Comparison of ENCODE assay signal across 5 cellular contexts in the genomic region with DNA sequence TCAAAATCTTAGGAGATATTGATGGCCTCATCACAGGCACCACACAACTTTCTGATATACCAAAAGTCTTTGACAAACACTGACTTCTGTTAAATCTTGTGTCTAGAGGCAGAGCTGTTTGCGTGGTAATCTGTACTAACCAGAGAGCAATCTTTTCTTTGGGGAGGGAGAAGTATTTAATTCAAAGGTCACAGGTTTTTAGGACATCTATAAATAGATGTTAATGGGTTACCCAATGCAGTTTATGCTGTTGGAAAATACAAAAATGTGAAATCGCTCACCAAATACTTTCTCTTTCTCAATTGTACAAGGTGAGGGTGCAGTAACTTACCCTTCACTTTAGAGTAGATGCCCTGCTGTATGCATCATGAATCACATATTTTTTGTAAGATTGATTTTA.
"Had no signal": no experiment of that assay in that cellular context is flagged by ENCODE, and none has a peak within 500 bp of the region (broad histone marks: within the 10 kb centered on the region; RNA-seq: fewer than 3 reads in every experiment).

No MANE protein-coding gene starts in this region.

- H3K4me3 ChIP-seq: K562 had no signal

- DNase-seq: IMR-90, KBM-7 had no signal

- FAIRE-seq: HTR-8/SVneo, K562 had no signal

- ATAC-seq: K562 had no signal

- H3K27ac ChIP-seq: HL-60 had no signal
